In genomic region chr5:134053314-134053839, GRCh38 we compare ENCODE assay signal across 14 cellular contexts. TPM values are rescaled to one million over a fixed set of nuclear protein-coding genes. Genes with fewer than 3 reads are reported as not detected.
A peak's percentile ranks its signal among the peaks of the same experiment; 100 is the strongest.
DNase-seq lines count a peak whose midpoint lies in the region; ATAC-seq, FAIRE-seq and TF ChIP-seq lines count a peak whose summit lies in the region.
"Had no signal": no experiment of that assay in that cellular context is flagged by ENCODE, and none has a peak within 500 bp of the region (broad histone marks: within the 10 kb centered on the region; RNA-seq: fewer than 3 reads in every experiment).

No MANE protein-coding gene starts in this region.

- FAIRE-seq in keratinocyte (lab: Jason Lieb, UNC) = no peak
- FAIRE-seq: endometrium had no signal

- peaks cover 58% of the 10 kb centered on the region for H3K4me1 Mint-ChIP-seq in activated naive CD4-positive, alpha-beta T cell treated with anti-CD3 and anti-CD28 coated beads, Interleukin-2, amount 50 U/mL, for 24 hours
- peaks cover 33% of the 10 kb centered on the region for H3K4me1 Mint-ChIP-seq in activated CD8-positive, alpha-beta T cell treated with anti-CD3 and anti-CD28 coated beads for 36 hours (ENCODE audit: low read depth)

- H3K36me3 ChIP-seq in keratinocyte (ENCODE audit: control insufficient read depth in 2 of 2, extremely low read depth in 1 of 2, insufficient read depth in 2 of 2, low read length in 2 of 2) (no peaks in the 10 kb centered on the region), upper lobe of right lung (no peaks in the 10 kb centered on the region)
- H3K36me3 ChIP-seq: ascending aorta had no signal

- no peaks in the 10 kb centered on the region for H3K9me3 Mint-ChIP-seq in activated naive CD4-positive, alpha-beta T cell treated with anti-CD3 and anti-CD28 coated beads, Interleukin-2, amount 50 U/mL, for 24 hours
- no peaks in the 10 kb centered on the region for H3K9me3 Mint-ChIP-seq in activated CD8-positive, alpha-beta T cell treated with anti-CD3 and anti-CD28 coated beads for 36 hours
- H3K9me3 Mint-ChIP-seq: stimulated activated memory B cell treated with anti-CD40 and anti-IgM and Interleukin-4, amounts not matched to agents 10 μg/mL and 1 μg/mL and 100 μg/mL, for 72 hours had no signal

- H4K20me1 ChIP-seq in keratinocyte (ENCODE audit: control insufficient read depth, extremely low read depth, insufficient read depth, low read length) = no peaks in the 10 kb centered on the region

- H3K27me3 ChIP-seq in keratinocyte (ENCODE audit: control insufficient read depth, extremely low read depth, insufficient read depth, low read length) (no peaks in the 10 kb centered on the region), upper lobe of right lung (no peaks in the 10 kb centered on the region)
- H3K27me3 ChIP-seq: ascending aorta had no signal

- H3K9me3 ChIP-seq in keratinocyte (ENCODE audit: control insufficient read depth, low read depth, low read length) (no peaks in the 10 kb centered on the region), upper lobe of right lung (no peaks in the 10 kb centered on the region)
- H3K9me3 ChIP-seq: ascending aorta had no signal

- peak overlapping the region; percentile 54 for H3K27ac ChIP-seq in keratinocyte (ENCODE audit: control insufficient read depth, insufficient read depth, low read length)
- no peak overlapping the region for H3K27ac ChIP-seq in upper lobe of right lung
- H3K27ac ChIP-seq: ascending aorta had no signal

- H2AFZ ChIP-seq in keratinocyte (ENCODE audit: control insufficient read depth, low read length) = peak overlapping the region; percentile 80

- dilution Hi-C loops in keratinocyte (cut with MboI; ENCODE audit: extremely low pct_ligation_motif_present, low sequenced_read_pairs) = no loop called here

- no peaks in the 10 kb centered on the region for H3K79me2 ChIP-seq in keratinocyte (ENCODE audit: control insufficient read depth, insufficient read depth, low read length)

- H3K27ac Mint-ChIP-seq in activated naive CD4-positive, alpha-beta T cell treated with anti-CD3 and anti-CD28 coated beads, Interleukin-2, amount 50 U/mL, for 24 hours = peak overlapping the region; percentile 82
- peak overlapping the region; percentile 58 for H3K27ac Mint-ChIP-seq in activated CD8-positive, alpha-beta T cell treated with anti-CD3 and anti-CD28 coated beads for 36 hours
- H3K27ac Mint-ChIP-seq: stimulated activated memory B cell treated with anti-CD40 and anti-IgM and Interleukin-4, amounts not matched to agents 10 μg/mL and 1 μg/mL and 100 μg/mL, for 72 hours had no signal

- TF ChIP-seq CTCF in activated CD8-positive, alpha-beta T cell treated with anti-CD3 and anti-CD28 coated beads for 36 hours (IDR thresholded peaks at IDR 0.05) = no peak
- peak in 2 of 3 experiments; percentile 8 to 30 for TF ChIP-seq CTCF in keratinocyte (optimal IDR thresholded peaks at IDR 0.05 in 1 of 3, IDR thresholded peaks at IDR 0.05 in 1 of 3, conservative IDR thresholded peaks at IDR 0.05 in 1 of 3; ENCODE audit: extremely low read depth in 1 of 3, insufficient read depth in 2 of 3, low read length in 3 of 3)
- no peak for TF ChIP-seq CTCF in upper lobe of right lung (IDR thresholded peaks at IDR 0.05)

- POLR2A ChIA-PET in activated CD8-positive, alpha-beta T cell treated with anti-CD3 and anti-CD28 coated beads for 36 hours (lab: Charles Lee) = interaction anchor here (0.9 to 2.0 kb wide), 4 partner anchors 8 to 124 kb away, joined by 4 to 5 read pairs (median 4); partner anchors contain the start of gene SKP1

- no peaks in the 10 kb centered on the region for H3K36me3 Mint-ChIP-seq in activated naive CD4-positive, alpha-beta T cell treated with anti-CD3 and anti-CD28 coated beads, Interleukin-2, amount 50 U/mL, for 24 hours
- no peaks in the 10 kb centered on the region for H3K36me3 Mint-ChIP-seq in activated CD8-positive, alpha-beta T cell treated with anti-CD3 and anti-CD28 coated beads for 36 hours (ENCODE audit: low read depth)
- H3K36me3 Mint-ChIP-seq: stimulated activated memory B cell treated with anti-CD40 and anti-IgM and Interleukin-4, amounts not matched to agents 10 μg/mL and 1 μg/mL and 100 μg/mL, for 72 hours had no signal

- H3K4me1 ChIP-seq in keratinocyte (ENCODE audit: control insufficient read depth, extremely low read depth, insufficient read depth, low read length) (peaks cover 17% of the 10 kb centered on the region), upper lobe of right lung (no peaks in the 10 kb centered on the region)

- H3K9ac ChIP-seq in keratinocyte (ENCODE audit: control insufficient read depth, extremely low read depth, insufficient read depth, low read length) = peak overlapping the region; percentile 44

- H3K4me3 Mint-ChIP-seq in activated naive CD4-positive, alpha-beta T cell treated with anti-CD3 and anti-CD28 coated beads, Interleukin-2, amount 50 U/mL, for 24 hours = peak overlapping the region; percentile 72
- H3K4me3 Mint-ChIP-seq in activated CD8-positive, alpha-beta T cell treated with anti-CD3 and anti-CD28 coated beads for 36 hours = no peak overlapping the region
- H3K4me3 Mint-ChIP-seq: stimulated activated memory B cell treated with anti-CD40 and anti-IgM and Interleukin-4, amounts not matched to agents 10 μg/mL and 1 μg/mL and 100 μg/mL, for 72 hours had no signal

- peak overlapping the region; percentile 73 for H3K4me2 ChIP-seq in keratinocyte (ENCODE audit: control insufficient read depth, extremely low read depth, insufficient read depth, low read depth, low read length)

- peak; percentile 43 for ATAC-seq in activated CD8-positive, alpha-beta T cell treated with anti-CD3 and anti-CD28 coated beads for 36 hours
- ATAC-seq in upper lobe of right lung = peak; percentile 32
- ATAC-seq in HG03135 (IDR thresholded peaks at IDR 0.05; ENCODE audit: unreplicated experiment) = no peak
- ATAC-seq: stimulated activated memory B cell treated with anti-CD40 and anti-IgM and Interleukin-4, amounts not matched to agents 10 μg/mL and 1 μg/mL and 100 μg/mL, for 72 hours had no signal

- H3K9me1 ChIP-seq in keratinocyte (ENCODE audit: control insufficient read depth, extremely low read depth, insufficient read depth, low read length) = no peaks in the 10 kb centered on the region

- no peak for DNase-seq in activated naive CD4-positive, alpha-beta T cell (lab: John Stamatoyannopoulos, UW)
- no peak for DNase-seq in activated CD8-positive, alpha-beta T cell treated with anti-CD3 and anti-CD28 coated beads for 36 hours
- DNase-seq in keratinocyte (ENCODE audit: low read depth, low spot score) = no peak
- DNase-seq in upper lobe of right lung = no peak
- no peak for DNase-seq in activated CD8-positive, alpha-beta memory T cell treated with anti-CD3 and anti-CD28 coated beads, Interleukin-2, amount 50 U/mL, for 4 hours
- no peak for DNase-seq in NCI-H1092 (lab: John Stamatoyannopoulos, UW)
- DNase-seq: activated CD4-positive, alpha-beta T cell treated with anti-CD3 and anti-CD28 coated beads, Interleukin-2, amount 50 U/mL, for 4 hours; NCI-H1694; NCI-H774 had no signal

- intact Hi-C loops in activated CD8-positive, alpha-beta T cell treated with anti-CD3 and anti-CD28 coated beads for 36 hours (cut with micrococcal nuclease) = no loop called here
- intact Hi-C loops in upper lobe of right lung (cut with DNase I) = no loop called here

- CTCF ChIA-PET in activated CD8-positive, alpha-beta T cell treated with anti-CD3 and anti-CD28 coated beads for 36 hours (lab: Charles Lee) = interaction anchor here (1.0 to 25.4 kb wide), 7 partner anchors 9 to 87 kb away, joined by 4 to 1049 read pairs (median 16); no protein-coding TSS in a partner anchor

- peak overlapping the region in 1 of 3 experiments; percentile 49 for H3K4me3 ChIP-seq in keratinocyte (ENCODE audit: control insufficient read depth in 2 of 3, extremely low read depth in 1 of 3, insufficient read depth in 2 of 3, low read depth in 1 of 3, low read length in 3 of 3)
- no peak overlapping the region for H3K4me3 ChIP-seq in upper lobe of right lung
- H3K4me3 ChIP-seq: ascending aorta had no signal

- H3K27me3 Mint-ChIP-seq in activated naive CD4-positive, alpha-beta T cell treated with anti-CD3 and anti-CD28 coated beads, Interleukin-2, amount 50 U/mL, for 24 hours = no peaks in the 10 kb centered on the region
- no peaks in the 10 kb centered on the region for H3K27me3 Mint-ChIP-seq in activated CD8-positive, alpha-beta T cell treated with anti-CD3 and anti-CD28 coated beads for 36 hours

RNA-seq across cellular contexts. Expression of gene VDAC1, which starts 48.6 kb away (rescaled TPM):
- 100 to 1,000 TPM; 481 to 484 TPM for total RNA-seq in activated CD8-positive, alpha-beta T cell treated with anti-CD3 and anti-CD28 coated beads for 36 hours
- polyA plus RNA-seq in keratinocyte = 160 to 305 TPM (median 300 TPM) in 3 replicates
- polyA plus RNA-seq in keratinocyte (2011; ENCODE audit: low read depth) = 758 TPM
- 354 and 468 TPM in 2 replicates for polyA plus RNA-seq in keratinocyte (2011; cell fraction: cytosol; rRNA removed)
- 165 and 204 TPM in 2 replicates for polyA plus RNA-seq in keratinocyte (2011; cell fraction: nucleus; rRNA removed)
- 242 and 350 TPM in 2 replicates for polyA plus RNA-seq in keratinocyte (2012; ENCODE audit: low replicate concordance)
- 141 to 265 TPM (median 143 TPM) in 3 replicates for polyA minus RNA-seq in keratinocyte
- 178 TPM for polyA minus RNA-seq in keratinocyte (2011; cell fraction: cytosol; rRNA and poly(A)+ RNA removed)
- polyA minus RNA-seq in keratinocyte (2011; cell fraction: nucleus; rRNA and poly(A)+ RNA removed) = 44.3 and 78.7 TPM in 2 replicates
- total RNA-seq in upper lobe of right lung = 112 TPM

Comparison
In these comparisons a context has a peak if more than half of its experiments do, and no peak if none do; other contexts are left out.
1. CTCF ChIP-seq: peak in keratinocyte (2 of 3); none in activated CD8-positive, alpha-beta T cell treated with anti-CD3 and anti-CD28 coated beads for 36 hours (single experiment) and upper lobe of right lung (single experiment).